Comparison of ENCODE assay signal across 21 cellular contexts in the genomic region with DNA sequence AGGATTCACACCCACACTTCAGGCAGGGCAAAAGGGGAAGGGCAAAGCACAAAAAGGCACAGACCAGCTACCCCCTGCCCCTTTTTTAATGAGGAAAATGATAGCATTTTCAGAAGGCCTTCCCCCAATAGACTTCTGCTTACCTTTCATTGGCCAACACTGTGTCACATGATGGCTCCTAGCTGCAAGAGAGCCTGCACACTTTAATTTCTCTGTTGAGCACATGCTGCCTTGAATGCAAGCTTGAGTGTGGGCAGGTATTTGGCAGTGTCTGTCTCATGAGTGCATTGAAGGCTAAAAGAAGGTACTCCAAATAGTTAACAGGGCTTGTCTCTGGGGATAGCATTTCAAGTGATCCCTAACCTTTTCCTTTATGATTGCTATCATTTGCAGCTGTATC.
"Had no signal": no experiment of that assay in that cellular context is flagged by ENCODE, and none has a peak within 500 bp of the region (broad histone marks: within the 10 kb centered on the region; RNA-seq: fewer than 3 reads in every experiment).

No MANE protein-coding gene starts in this region.

- FAIRE-seq: RCC 7860 had no signal

- H3K9ac ChIP-seq: KMS-11, SK-N-SH had no signal

- DNase-seq: Kasumi-1, MV-4-11, NCI-H1048, NCI-H1105, NCI-H1417 treated with DMSO at 0.1 percent for 48 hours, NCI-H146, NCI-H1694 treated with DMSO at 0.1 percent for 48 hours, NCI-H1930, NCI-H2081, NCI-H2107, NCI-H2227 treated with DMSO at 0.1 percent for 48 hours, NCI-H524, NCI-H526 treated with DMSO at 0.1 percent for 48 hours, NCI-H748 treated with DMSO at 0.1 percent for 48 hours, SHP77, SK-N-SH, SW 1271, T-cell had no signal

- H3K9me3 ChIP-seq: SK-N-SH had no signal

- H3K4me2 ChIP-seq: KMS-11, SK-N-SH had no signal

- H3K27ac ChIP-seq: KMS-11, RWPE1 had no signal

- ATAC-seq: T-cell had no signal
